2 cellular contexts compared by ENCODE assay signal in the genomic region with DNA sequence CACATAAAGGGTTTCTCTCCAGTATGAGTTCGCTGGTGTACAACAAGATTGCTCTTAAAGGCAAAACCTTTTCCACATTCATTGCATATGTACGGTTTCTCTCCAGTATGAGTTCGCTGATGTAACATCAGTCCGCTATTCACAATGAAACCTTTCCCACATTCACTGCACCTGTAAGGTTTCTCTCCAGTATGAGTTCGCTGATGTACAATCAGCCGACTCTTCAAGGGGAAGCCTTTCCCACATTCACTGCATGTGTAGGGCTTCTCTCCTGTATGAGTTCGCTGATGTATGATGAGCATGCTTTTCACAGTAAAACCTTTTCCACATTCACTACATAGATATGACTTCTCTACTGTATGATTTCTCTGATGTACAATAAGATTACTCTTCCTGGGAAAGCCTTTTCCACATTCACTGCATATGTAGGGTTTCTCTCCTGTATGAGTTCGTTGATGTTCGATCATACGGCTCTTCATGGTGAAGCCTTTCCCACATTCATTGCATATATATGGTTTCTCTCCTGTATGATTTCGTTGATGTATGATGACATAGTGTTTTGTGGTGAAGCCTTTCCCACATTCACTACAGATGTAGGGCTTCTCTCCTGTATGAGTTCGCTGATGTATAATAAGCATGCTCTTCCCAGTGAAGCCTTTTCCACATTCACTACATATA.
TF ChIP-seq lines count a peak whose summit lies in the region.

No MANE protein-coding gene starts in this region.

TF ChIP-seq in A549, 52 proteins besides CTCF, POLR2A, EP300 and RAD21:
- TF ChIP-seq MAZ (IDR thresholded peaks at IDR 0.05; ENCODE audit: borderline replicate concordance, low read depth, low read length) (no peak), GATA3 (IDR thresholded peaks at IDR 0.05; ENCODE audit: borderline replicate concordance) (peak; percentile 40; the same call in 1 of the 2 replicates)

TF ChIP-seq in GM12878, 131 proteins besides CTCF, POLR2A, EP300 and RAD21:
- TF ChIP-seq, protein P1, sequence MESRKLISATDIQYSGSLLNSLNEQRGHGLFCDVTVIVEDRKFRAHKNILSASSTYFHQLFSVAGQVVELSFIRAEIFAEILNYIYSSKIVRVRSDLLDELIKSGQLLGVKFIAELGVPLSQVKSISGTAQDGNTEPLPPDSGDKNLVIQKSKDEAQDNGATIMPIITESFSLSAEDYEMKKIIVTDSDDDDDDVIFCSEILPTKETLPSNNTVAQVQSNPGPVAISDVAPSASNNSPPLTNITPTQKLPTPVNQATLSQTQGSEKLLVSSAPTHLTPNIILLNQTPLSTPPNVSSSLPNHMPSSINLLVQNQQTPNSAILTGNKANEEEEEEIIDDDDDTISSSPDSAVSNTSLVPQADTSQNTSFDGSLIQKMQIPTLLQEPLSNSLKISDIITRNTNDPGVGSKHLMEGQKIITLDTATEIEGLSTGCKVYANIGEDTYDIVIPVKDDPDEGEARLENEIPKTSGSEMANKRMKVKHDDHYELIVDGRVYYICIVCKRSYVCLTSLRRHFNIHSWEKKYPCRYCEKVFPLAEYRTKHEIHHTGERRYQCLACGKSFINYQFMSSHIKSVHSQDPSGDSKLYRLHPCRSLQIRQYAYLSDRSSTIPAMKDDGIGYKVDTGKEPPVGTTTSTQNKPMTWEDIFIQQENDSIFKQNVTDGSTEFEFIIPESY (IDR thresholded peaks at IDR 0.05), result peak; percentile 41; the same call in 1 of the 2 replicates
- TF ChIP-seq MYC (IDR thresholded peaks at IDR 0.05; ENCODE audit: insufficient read depth, insufficient read length, insufficient replicate concordance, low read length, severe bottlenecking) (no peak), KLF5 (IDR thresholded peaks at IDR 0.05; ENCODE audit: partially characterized antibody) (peak; percentile 91), CUX1 (IDR thresholded peaks at IDR 0.05; ENCODE audit: insufficient replicate concordance, low read depth, low read length) (no peak), CBX5 (IDR thresholded peaks at IDR 0.05; ENCODE audit: low read depth) (0 out of 2 replicates have a peak, but pooled peaks have one; percentile 50), RFX5 (IDR thresholded peaks at IDR 0.05; ENCODE audit: low read depth, low read length) (no peak)
- TF ChIP-seq, protein P2, sequence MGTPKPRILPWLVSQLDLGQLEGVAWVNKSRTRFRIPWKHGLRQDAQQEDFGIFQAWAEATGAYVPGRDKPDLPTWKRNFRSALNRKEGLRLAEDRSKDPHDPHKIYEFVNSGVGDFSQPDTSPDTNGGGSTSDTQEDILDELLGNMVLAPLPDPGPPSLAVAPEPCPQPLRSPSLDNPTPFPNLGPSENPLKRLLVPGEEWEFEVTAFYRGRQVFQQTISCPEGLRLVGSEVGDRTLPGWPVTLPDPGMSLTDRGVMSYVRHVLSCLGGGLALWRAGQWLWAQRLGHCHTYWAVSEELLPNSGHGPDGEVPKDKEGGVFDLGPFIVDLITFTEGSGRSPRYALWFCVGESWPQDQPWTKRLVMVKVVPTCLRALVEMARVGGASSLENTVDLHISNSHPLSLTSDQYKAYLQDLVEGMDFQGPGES (IDR thresholded peaks at IDR 0.05), result no peak
- TF ChIP-seq, protein P3, sequence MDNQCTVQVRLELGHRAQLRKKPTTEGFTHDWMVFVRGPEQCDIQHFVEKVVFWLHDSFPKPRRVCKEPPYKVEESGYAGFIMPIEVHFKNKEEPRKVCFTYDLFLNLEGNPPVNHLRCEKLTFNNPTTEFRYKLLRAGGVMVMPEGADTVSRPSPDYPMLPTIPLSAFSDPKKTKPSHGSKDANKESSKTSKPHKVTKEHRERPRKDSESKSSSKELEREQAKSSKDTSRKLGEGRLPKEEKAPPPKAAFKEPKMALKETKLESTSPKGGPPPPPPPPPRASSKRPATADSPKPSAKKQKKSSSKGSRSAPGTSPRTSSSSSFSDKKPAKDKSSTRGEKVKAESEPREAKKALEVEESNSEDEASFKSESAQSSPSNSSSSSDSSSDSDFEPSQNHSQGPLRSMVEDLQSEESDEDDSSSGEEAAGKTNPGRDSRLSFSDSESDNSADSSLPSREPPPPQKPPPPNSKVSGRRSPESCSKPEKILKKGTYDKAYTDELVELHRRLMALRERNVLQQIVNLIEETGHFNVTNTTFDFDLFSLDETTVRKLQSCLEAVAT (IDR thresholded peaks at IDR 0.05), result 0 out of 2 replicates have a peak, but pooled peaks have one; percentile 27
